ENCODE assay signal across 24 cellular contexts in the genomic region with DNA sequence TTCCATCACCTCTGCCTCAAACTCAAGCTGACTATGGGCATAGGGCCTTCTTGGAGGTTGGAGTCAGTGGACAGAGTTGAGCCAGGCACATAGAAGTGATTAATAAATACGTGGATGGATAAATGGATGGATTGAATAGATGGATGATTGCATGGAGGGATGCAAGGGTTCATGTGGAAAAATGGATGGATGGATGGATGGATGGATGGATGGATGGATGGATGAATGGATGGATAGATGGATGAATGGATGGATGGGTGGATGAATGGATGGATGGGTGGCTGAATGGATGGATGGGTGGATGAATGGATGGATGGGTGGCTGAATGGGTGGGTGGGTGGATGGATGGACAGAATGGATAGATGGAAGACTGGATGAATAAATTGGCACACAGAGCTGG.
"Had no signal": no experiment of that assay in that cellular context is flagged by ENCODE, and none has a peak within 500 bp of the region (broad histone marks: within the 10 kb centered on the region; RNA-seq: fewer than 3 reads in every experiment).

No MANE protein-coding gene starts in this region.

- H3K4me3 ChIP-seq: coronary artery, esophagus muscularis mucosa, gastroesophageal sphincter, heart left ventricle, hepatocyte, lung, pancreas, right lobe of liver, thoracic aorta, transverse colon had no signal

- H3K27me3 ChIP-seq: heart left ventricle, hepatocyte, pancreas, right lobe of liver had no signal

- H3K36me3 Mint-ChIP-seq: stimulated activated naive B cell treated with anti-CD40 and anti-IgM and Interleukin-4, amounts not matched to agents 10 μg/mL and 1 μg/mL and 100 μg/mL, for 72 hours had no signal

- H2AFZ ChIP-seq: hepatocyte had no signal

- H3K36me3 ChIP-seq: esophagus muscularis mucosa, gastroesophageal sphincter, heart left ventricle, neutrophil, pancreas, right lobe of liver, thoracic aorta, transverse colon had no signal

- DNase-seq: dermis blood vessel endothelial cell; effector memory CD4-positive, alpha-beta T cell; foreskin keratinocyte; heart left ventricle; kidney; midbrain; naive thymus-derived CD4-positive, alpha-beta T cell; pancreas; retina; small intestine; stimulated activated CD4-positive, alpha-beta T cell treated with anti-CD3 and anti-CD28 coated beads, Interleukin-15, amount 100 ng/mL, for 24 hours; stimulated activated CD4-positive, alpha-beta T cell treated with anti-CD3 and anti-CD28 coated beads, Interleukin-2, amount 100 ng/mL, for 48 hours; stimulated activated naive B cell treated with anti-CD40 and anti-IgM and Interleukin-4, amounts not matched to agents 10 μg/mL and 1 μg/mL and 100 μg/mL, for 72 hours; transverse colon had no signal

- H3K4me1 ChIP-seq: foreskin keratinocyte had no signal

- H3K9me3 Mint-ChIP-seq: stimulated activated naive CD8-positive, alpha-beta T cell treated with anti-CD3 and anti-CD28 coated beads, Interleukin-15, Interleukin-2, amounts not matched to agents 100 ng/mL and 50 ng/mL, for 24 hours had no signal

- H3K79me2 ChIP-seq: hepatocyte had no signal

- H3K4me2 ChIP-seq: hepatocyte had no signal

- ATAC-seq: foreskin keratinocyte; gastroesophageal sphincter; heart left ventricle; left lobe of liver; naive thymus-derived CD4-positive, alpha-beta T cell; pancreas; right lobe of liver; stimulated activated naive B cell treated with anti-CD40 and anti-IgM and Interleukin-4, amounts not matched to agents 10 μg/mL and 1 μg/mL and 100 μg/mL, for 72 hours had no signal

- H3K4me3 Mint-ChIP-seq: naive thymus-derived CD4-positive, alpha-beta T cell; stimulated activated naive B cell treated with anti-CD40 and anti-IgM and Interleukin-4, amounts not matched to agents 10 μg/mL and 1 μg/mL and 100 μg/mL, for 72 hours; stimulated activated naive CD8-positive, alpha-beta T cell treated with anti-CD3 and anti-CD28 coated beads, Interleukin-15, Interleukin-2, amounts not matched to agents 100 ng/mL and 50 ng/mL, for 24 hours had no signal

- H3K27ac Mint-ChIP-seq: naive thymus-derived CD4-positive, alpha-beta T cell; stimulated activated naive B cell treated with anti-CD40 and anti-IgM and Interleukin-4, amounts not matched to agents 10 μg/mL and 1 μg/mL and 100 μg/mL, for 72 hours; stimulated activated naive CD8-positive, alpha-beta T cell treated with anti-CD3 and anti-CD28 coated beads, Interleukin-15, Interleukin-2, amounts not matched to agents 100 ng/mL and 50 ng/mL, for 24 hours had no signal

- H3K27ac ChIP-seq: coronary artery, esophagus muscularis mucosa, foreskin keratinocyte, gastroesophageal sphincter, heart left ventricle, neutrophil, right lobe of liver, thoracic aorta, transverse colon had no signal

- H3K9me3 ChIP-seq: esophagus muscularis mucosa, gastroesophageal sphincter, heart left ventricle, neutrophil, pancreas, right lobe of liver, thoracic aorta, transverse colon had no signal
